Comparison of ENCODE assay signal across 24 cellular contexts in genomic region chr12:90871697-90872096, GRCh38.
A peak's percentile ranks its signal among the peaks of the same experiment; 100 is the strongest.
DNase-seq lines count a peak whose midpoint lies in the region; ATAC-seq, FAIRE-seq and TF ChIP-seq lines count a peak whose summit lies in the region.
"Had no signal": no experiment of that assay in that cellular context is flagged by ENCODE, and none has a peak within 500 bp of the region (broad histone marks: within the 10 kb centered on the region; RNA-seq: fewer than 3 reads in every experiment).

No MANE protein-coding gene starts in this region.

- no peaks in the 10 kb centered on the region for H3K9me3 Mint-ChIP-seq in CD4-positive, alpha-beta T cell
- H3K9me3 Mint-ChIP-seq: CD8-positive, alpha-beta memory T cell; H9 had no signal

- WGBS in small intestine, 3 donors = 12 to 60% (median 24%) methylated on average over 2 of the region's 2 CpGs
- WGBS in lower leg skin, 2 donors = 81 to 86% methylated on average over 2 of the region's 2 CpGs

- in situ Hi-C loops in ACHN (cut with HindIII; ENCODE audit: low pct_ligation_motif_present, low pct_unique_long_range_greater_than_20kb, low sequenced_read_pairs) = no loop called here

- no peak overlapping the region for H3K27ac ChIP-seq in small intestine (ENCODE audit: low read depth in 1 of 2, low read length in 1 of 2)
- no peak overlapping the region for H3K27ac ChIP-seq in CD4-positive, alpha-beta T cell (ENCODE audit: low read depth, low read length)
- H3K27ac ChIP-seq: A549, BLaER1, C4-2B, GM23248 had no signal

- H3K4me3 Mint-ChIP-seq in CD4-positive, alpha-beta T cell = no peak overlapping the region
- H3K4me3 Mint-ChIP-seq: B cell; CD4-positive, CD25-positive, alpha-beta regulatory T cell; CD8-positive, alpha-beta memory T cell; H9 had no signal

- H3K27me3 Mint-ChIP-seq in CD4-positive, alpha-beta T cell = no peaks in the 10 kb centered on the region
- H3K27me3 Mint-ChIP-seq: B cell; CD4-positive, CD25-positive, alpha-beta regulatory T cell had no signal

- H3K9me3 ChIP-seq in small intestine (ENCODE audit: control insufficient read depth, low read depth) = no peaks in the 10 kb centered on the region
- no peaks in the 10 kb centered on the region for H3K9me3 ChIP-seq in CD4-positive, alpha-beta T cell (ENCODE audit: control insufficient read depth, low read length)
- H3K9me3 ChIP-seq: A549, BLaER1 had no signal

- intact Hi-C loops in CD4-positive, alpha-beta T cell (cut with DNase I, micrococcal nuclease) = no loop called here
- intact Hi-C loops in lower leg skin (cut with DNase I; ENCODE audit: low total_unique reads) = no loop called here

- no peaks in the 10 kb centered on the region for H3K4me1 ChIP-seq in small intestine (ENCODE audit: control insufficient read depth in 2 of 2, insufficient read depth in 1 of 2, low read depth in 1 of 2, low read length in 1 of 2)
- H3K4me1 ChIP-seq: A549, BLaER1 had no signal

- TF ChIP-seq POLR2A in lower leg skin (IDR thresholded peaks at IDR 0.05) = no peak

- POLR2A ChIA-PET in CD4-positive, alpha-beta T cell (lab: Charles Lee) = no interaction called here

- CTCF ChIA-PET in CD4-positive, alpha-beta T cell (lab: Charles Lee) = no interaction called here

- no peaks in the 10 kb centered on the region for H3K4me1 Mint-ChIP-seq in CD4-positive, alpha-beta T cell (ENCODE audit: low read depth)
- H3K4me1 Mint-ChIP-seq: B cell; CD4-positive, CD25-positive, alpha-beta regulatory T cell; CD8-positive, alpha-beta memory T cell; H9 had no signal

- H3K4me3 ChIP-seq in small intestine (ENCODE audit: low read depth in 1 of 2, low read length in 2 of 2) (no peak overlapping the region), lower leg skin (ENCODE audit: low read depth, poor library complexity, severe bottlenecking) (no peak overlapping the region)
- H3K4me3 ChIP-seq: A549, BLaER1, GM12878, GM23248 had no signal

- H3K36me3 Mint-ChIP-seq in CD4-positive, alpha-beta T cell (ENCODE audit: low read depth) = no peaks in the 10 kb centered on the region
- H3K36me3 Mint-ChIP-seq: CD4-positive, CD25-positive, alpha-beta regulatory T cell; CD8-positive, alpha-beta memory T cell had no signal

- no peak for TF ChIP-seq CTCF in CD4-positive, alpha-beta T cell (IDR thresholded peaks at IDR 0.05)
- no peak for TF ChIP-seq CTCF in lower leg skin (IDR thresholded peaks at IDR 0.05)

- no peaks in the 10 kb centered on the region for H3K36me3 ChIP-seq in small intestine (ENCODE audit: control insufficient read depth in 2 of 2, insufficient read depth in 2 of 2, low read length in 2 of 2)
- H3K36me3 ChIP-seq: BLaER1 had no signal

- no peak overlapping the region for H3K27ac Mint-ChIP-seq in CD4-positive, alpha-beta T cell
- H3K27ac Mint-ChIP-seq: B cell; CD4-positive, CD25-positive, alpha-beta regulatory T cell; CD8-positive, alpha-beta memory T cell; H9 had no signal

- DNase-seq in ACHN (peak; percentile 70), RCC 7860 (ENCODE audit: low spot score) (peak; percentile 39), kidney tubule cell (ENCODE audit: low spot score) (peak; percentile 72), small intestine (peak; percentile 10), AG20443 (ENCODE audit: low spot score) (no peak), lower leg skin (ENCODE audit: low spot score in 2 of 2) (no peak)
- DNase-seq in CD4-positive, alpha-beta T cell = no peak
- DNase-seq: 8988T; CD4-positive, CD25-positive, alpha-beta regulatory T cell; CD8-positive, alpha-beta memory T cell; DMS 273 treated with DMSO at 0.1 percent for 48 hours; DMS79; EL; GDM1; GM23248; H9 had no signal

- FAIRE-seq in RCC 7860 (lab: Jason Lieb, UNC) (no peak), small intestine (lab: Jason Lieb, UNC) (no peak)
- FAIRE-seq: A549, D721Med, GM12878, GM19239 had no signal

- no peak for ATAC-seq in CD4-positive, alpha-beta T cell (ENCODE audit: poor library complexity)
- ATAC-seq: A549, GM12878, HCT116 had no signal

- H3K27me3 ChIP-seq in small intestine (ENCODE audit: control insufficient read depth in 2 of 2, insufficient read depth in 2 of 2, low read length in 2 of 2) = no peaks in the 10 kb centered on the region
- no peaks in the 10 kb centered on the region for H3K27me3 ChIP-seq in CD4-positive, alpha-beta T cell (ENCODE audit: control insufficient read depth, insufficient read depth, low read length)
- H3K27me3 ChIP-seq: BLaER1 had no signal

Comparison
In these comparisons a context has a peak if more than half of its experiments do, and no peak if none do; other contexts are left out.
1. DNase-seq: peak in ACHN (single experiment), RCC 7860 (single experiment), kidney tubule cell (single experiment) and small intestine (single experiment); none in CD4-positive, alpha-beta T cell (0 of 10), AG20443 (single experiment) and lower leg skin (0 of 2).